8 cellular contexts compared by ENCODE assay signal in the genomic region with DNA sequence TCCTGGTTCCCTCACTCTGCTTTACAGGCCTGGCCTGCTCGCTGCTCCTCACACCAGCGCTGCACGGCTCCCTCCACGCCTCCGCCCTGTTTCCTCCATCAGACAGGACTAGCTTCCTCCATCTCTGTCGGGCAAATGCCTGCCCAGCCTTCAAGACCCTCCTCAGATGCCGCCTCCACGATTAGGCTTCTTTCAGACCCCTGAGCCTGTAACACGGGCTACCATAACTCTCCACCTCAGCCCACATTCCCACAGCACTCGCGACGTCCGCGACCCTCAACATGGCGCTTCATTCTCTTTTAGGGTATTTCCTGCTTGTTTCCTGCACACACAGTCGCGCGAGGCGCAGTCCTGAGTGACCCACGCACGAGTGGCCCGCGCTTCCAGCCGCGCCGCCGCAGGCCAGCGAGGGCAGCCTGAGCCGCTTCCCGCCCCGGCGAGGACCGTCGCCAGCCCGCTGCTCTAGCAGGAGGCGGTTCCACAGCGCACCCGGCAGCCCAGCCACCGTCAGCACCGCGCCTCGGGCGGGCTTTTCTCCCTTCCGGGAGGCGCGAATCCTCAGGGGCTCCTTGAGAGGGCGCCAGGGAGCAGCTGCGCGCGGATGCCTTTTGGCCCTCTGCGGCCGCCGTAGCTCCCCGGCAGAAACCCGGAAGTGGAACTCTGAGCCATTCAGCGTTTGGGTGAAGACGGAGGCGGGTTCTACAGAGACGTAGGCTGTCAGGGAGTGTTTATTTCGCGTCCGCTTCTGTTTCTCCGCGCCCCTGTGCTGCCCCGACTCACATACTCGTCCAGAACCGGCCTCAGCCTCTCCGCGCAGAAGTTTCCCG. TPM values are rescaled to one million over a fixed set of nuclear protein-coding genes. Genes with fewer than 3 reads are reported as not detected.
DNase-seq lines count a peak whose midpoint lies in the region; ATAC-seq and TF ChIP-seq lines count a peak whose summit lies in the region.

Gene FRG1, plus strand, starts transcription at position 695 of the 827 bp plus-strand sequence. CDS start 138 bp downstream, outside the sequence.

- peaks cover 38% of the 10 kb centered on the region for H3K4me1 Mint-ChIP-seq in activated naive CD8-positive, alpha-beta T cell treated with anti-CD3 and anti-CD28 coated beads for 36 hours

- H3K4me3 ChIP-seq in GM12865 (ENCODE audit: low read depth, low read length) (peak within 1 kb of the TSS; percentile 78), PC-9 (peak within 1 kb of the TSS; percentile 71), heart right ventricle (peak within 1 kb of the TSS; percentile 69 to 100 (median 86))

- H2AFZ ChIP-seq in PC-9, result peak within 1 kb of the TSS; percentile 94

- TF ChIP-seq CTCF in GM12865 (IDR thresholded peaks at IDR 0.05; ENCODE audit: insufficient read depth, low read depth, low read length, missing control alignments), result peak; percentile 99
- TF ChIP-seq CTCF in PC-9 (conservative IDR thresholded peaks at IDR 0.05), result peak; percentile 70; the same call in 1 of the 2 replicates
- TF ChIP-seq CTCF in heart right ventricle (IDR thresholded peaks at IDR 0.05), result peak; percentile 74 to 98 (median 93)

- no peaks in the 10 kb centered on the region for H3K4me1 ChIP-seq in PC-9 (replicated peaks; ENCODE audit: insufficient read depth)
- H3K4me1 ChIP-seq in heart right ventricle, result peaks cover 0 to 41% (median 23%) of the 10 kb centered on the region in 9 donors

- H4K20me1 ChIP-seq in PC-9 (ENCODE audit: insufficient read depth), result no peaks in the 10 kb centered on the region

- peak within 1 kb of the TSS; percentile 97 for H3K27ac Mint-ChIP-seq in activated naive CD8-positive, alpha-beta T cell treated with anti-CD3 and anti-CD28 coated beads for 36 hours

- DNase-seq in GM12865 (ENCODE audit: low read depth) (peak; percentile 97), PC-9 (peak; percentile 75 to 95), heart right ventricle (peak; percentile 97), putamen (ENCODE audit: low spot score) (peak; percentile 89), NCI-H524 (lab: John Stamatoyannopoulos, UW) (no peak), SHP77 (lab: John Stamatoyannopoulos, UW) (no peak)
- DNase-seq in activated naive CD8-positive, alpha-beta T cell treated with anti-CD3 and anti-CD28 coated beads for 36 hours, result peak; percentile 96

- H3K9me3 ChIP-seq in PC-9 (ENCODE audit: insufficient read depth, low read depth) (no peaks in the 10 kb centered on the region), heart right ventricle (no peaks in the 10 kb centered on the region)

- CTCF ChIA-PET in PC-9 (lab: Charles Lee), result no interaction called here

- 3 to 6% methylated on average over 64 to 70 of the region's 70 CpGs for WGBS in heart right ventricle, 2 donors

- H3K27ac ChIP-seq in PC-9 (peak within 1 kb of the TSS; percentile 51), heart right ventricle (peak within 1 kb of the TSS; percentile 59 to 95 (median 87))

- peaks cover 10% of the 10 kb centered on the region for H3K9me3 Mint-ChIP-seq in activated naive CD8-positive, alpha-beta T cell treated with anti-CD3 and anti-CD28 coated beads for 36 hours

- peaks cover 21% of the 10 kb centered on the region for H3K79me2 ChIP-seq in PC-9 (ENCODE audit: low read depth)

- H3K36me3 ChIP-seq in PC-9 (ENCODE audit: low read depth), result no peaks in the 10 kb centered on the region
- H3K36me3 ChIP-seq in heart right ventricle, result peaks cover 0 to 22% (median 0%) of the 10 kb centered on the region in 9 donors

- H3K27me3 ChIP-seq in PC-9 (ENCODE audit: insufficient read depth, low read depth), result no peaks in the 10 kb centered on the region
- no peaks in the 10 kb centered on the region for H3K27me3 ChIP-seq in heart right ventricle

- intact Hi-C loops in PC-9 (cut with micrococcal nuclease; ENCODE audit: unreplicated experiment), result no loop called here
- intact Hi-C loops in heart right ventricle (cut with DNase I), result no loop called here

- H3F3A ChIP-seq in PC-9 (ENCODE audit: insufficient read depth, low read depth), result no peaks in the 10 kb centered on the region

- ATAC-seq in HG02610 (IDR thresholded peaks at IDR 0.05; ENCODE audit: unreplicated experiment), result peak; percentile 100
- ATAC-seq in heart right ventricle, result peak; percentile 99 to 100 (median 100)

- peaks cover 45% of the 10 kb centered on the region for H3K36me3 Mint-ChIP-seq in activated naive CD8-positive, alpha-beta T cell treated with anti-CD3 and anti-CD28 coated beads for 36 hours

- H3K4me3 Mint-ChIP-seq in activated naive CD8-positive, alpha-beta T cell treated with anti-CD3 and anti-CD28 coated beads for 36 hours, result peak within 1 kb of the TSS; percentile 92

- no peaks in the 10 kb centered on the region for H3K9me2 ChIP-seq in PC-9 (ENCODE audit: insufficient read depth)

- POLR2A ChIA-PET in PC-9 (lab: Charles Lee; ENCODE audit: unreplicated experiment), result no interaction called here

- H3K27me3 Mint-ChIP-seq in activated naive CD8-positive, alpha-beta T cell treated with anti-CD3 and anti-CD28 coated beads for 36 hours, result no peaks in the 10 kb centered on the region

- BruUV-seq in PC-9 (replicated peaks; lab: Mats Ljungman, UMichigan), result TSS peak; percentile 23

- peak within 1 kb of the TSS; percentile 92 for H3K4me2 ChIP-seq in PC-9

RNA-seq across cellular contexts. Expression of gene FRG1, which starts in this region (rescaled TPM):
- total RNA-seq in PC-9 (2021), result 32.5 and 34.2 TPM in 2 replicates
- 10 to 100 TPM; 60.4 to 63.0 TPM for total RNA-seq in activated naive CD8-positive, alpha-beta T cell treated with anti-CD3 and anti-CD28 coated beads for 36 hours
- 10 to 100 TPM; 21.5 to 33.6 (median 29.4) TPM for total RNA-seq in heart right ventricle
- polyA plus RNA-seq in heart right ventricle, result 10 to 100 TPM; 41.6 to 44.7 TPM

Comparison
In these comparisons a context has a peak if more than half of its experiments do, and no peak if none do; other contexts are left out.
1. DNase-seq: peak in GM12865 (single experiment), PC-9 (2 of 2), activated naive CD8-positive, alpha-beta T cell treated with anti-CD3 and anti-CD28 coated beads for 36 hours (single experiment), heart right ventricle (2 of 2) and putamen (single experiment); none in NCI-H524 (0 of 2) and SHP77 (0 of 2).
2. Peak in every context shown above with its lines, with median percentiles within 50 percentile points of each other: H3K4me3 ChIP-seq and CTCF ChIP-seq.